Comparison of ENCODE assay signal across 10 cellular contexts in genomic region chr6:54053893-54054391, GRCh38. TPM values are rescaled to one million over a fixed set of nuclear protein-coding genes. Genes with fewer than 3 reads are reported as not detected.
DNase-seq lines count a peak whose midpoint lies in the region; ATAC-seq and TF ChIP-seq lines count a peak whose summit lies in the region.
"Had no signal": no experiment of that assay in that cellular context is flagged by ENCODE, and none has a peak within 500 bp of the region (broad histone marks: within the 10 kb centered on the region; RNA-seq: fewer than 3 reads in every experiment).

No MANE protein-coding gene starts in this region.

- DNase-seq in EL = peak; percentile 77
- DNase-seq in RKO (ENCODE audit: low spot score) = peak; percentile 59
- DNase-seq in foreskin keratinocyte = peak; percentile 95 to 97
- peak; percentile 28 for DNase-seq in prostate gland (ENCODE audit: low spot score)
- no peak for DNase-seq in activated naive CD4-positive, alpha-beta T cell treated with anti-CD3 and anti-CD28 coated beads, Interleukin-2, amount 50 U/mL, for 16 hours
- DNase-seq in NCI-H1417 treated with DMSO at 0.1 percent for 48 hours (lab: John Stamatoyannopoulos, UW) = no peak
- DNase-seq in HUDEP-2 (lab: John Stamatoyannopoulos, UW; ENCODE audit: unreplicated experiment in 76 of 76) = no peak
- DNase-seq: activated CD8-positive, alpha-beta memory T cell treated with anti-CD3 and anti-CD28 coated beads for 24 hours had no signal

- TF ChIP-seq POLR2A in prostate gland (IDR thresholded peaks at IDR 0.05) = no peak

- H3K9me3 ChIP-seq in prostate gland = no peaks in the 10 kb centered on the region

- H3K4me3 ChIP-seq in prostate gland = no peak overlapping the region

- peak overlapping the region; percentile 84 for H3K27ac ChIP-seq in foreskin keratinocyte
- no peak overlapping the region for H3K27ac ChIP-seq in prostate gland

- intact Hi-C loops in prostate gland (cut with DNase I) = no loop called here

- H3K36me3 ChIP-seq in prostate gland = no peaks in the 10 kb centered on the region

- no peak for TF ChIP-seq CTCF in foreskin keratinocyte (conservative IDR thresholded peaks at IDR 0.05)
- TF ChIP-seq CTCF in prostate gland (IDR thresholded peaks at IDR 0.05) = no peak

- H3K27me3 ChIP-seq in foreskin keratinocyte (no peaks in the 10 kb centered on the region), prostate gland (replicated peaks; ENCODE audit: insufficient read depth) (no peaks in the 10 kb centered on the region)

- ATAC-seq in foreskin keratinocyte (peak; percentile 99), GM18517 (IDR thresholded peaks at IDR 0.05; ENCODE audit: unreplicated experiment) (no peak)
- ATAC-seq: stimulated activated effector memory CD8-positive, alpha-beta T cell treated with anti-CD3 and anti-CD28 coated beads, Interleukin-12 subunit alpha, Interleukin-12 subunit beta, amount 100 ng/mL, for 72 hours had no signal

- WGBS in prostate gland = 8% methylated on average over 4 of the region's 4 CpGs

- H3K4me1 ChIP-seq in foreskin keratinocyte = peaks cover 9% of the 10 kb centered on the region
- no peaks in the 10 kb centered on the region for H3K4me1 ChIP-seq in prostate gland (replicated peaks)

RNA-seq across cellular contexts. Expression of gene MLIP, which starts 57.3 kb away (rescaled TPM):
- total RNA-seq in foreskin keratinocyte = not detected in 2 replicates
- polyA plus RNA-seq in foreskin keratinocyte = not detected in 2 replicates
- 1 to 10 TPM in 1 of 2 donors, under 1 TPM in 1; 0.55 to 1.9 TPM for total RNA-seq in prostate gland

Comparison
In these comparisons a context has a peak if more than half of its experiments do, and no peak if none do; other contexts are left out.
1. DNase-seq: peak in EL (single experiment), RKO (single experiment), foreskin keratinocyte (2 of 2) and prostate gland (single experiment); none in activated naive CD4-positive, alpha-beta T cell treated with anti-CD3 and anti-CD28 coated beads, Interleukin-2, amount 50 U/mL, for 16 hours (single experiment), NCI-H1417 treated with DMSO at 0.1 percent for 48 hours (single experiment) and HUDEP-2 (0 of 76).